In genomic region chr2:176725873-176726645, GRCh38 we compare ENCODE assay signal across 26 cellular contexts.
"Had no signal": no experiment of that assay in that cellular context is flagged by ENCODE, and none has a peak within 500 bp of the region (broad histone marks: within the 10 kb centered on the region; RNA-seq: fewer than 3 reads in every experiment).

No MANE protein-coding gene starts in this region.

- DNase-seq: activated CD4-positive, alpha-beta memory T cell treated with anti-CD3 and anti-CD28 coated beads, Interleukin-2, amount 10 ng/mL, durations not matched to agents 7 days and 5 days; activated CD4-positive, alpha-beta T cell treated with anti-CD3 and anti-CD28 coated beads for 1 hour; activated CD4-positive, alpha-beta T cell treated with anti-CD3 and anti-CD28 coated beads for 4 hours; activated CD4-positive, alpha-beta T cell treated with anti-CD3 and anti-CD28 coated beads, Interleukin-2, amount 10 ng/mL, durations not matched to agents 7 days and 5 days; activated CD4-positive, alpha-beta T cell treated with anti-CD3 and anti-CD28 coated beads, Interleukin-2, amount 50 U/mL, for 4 hours; activated CD8-positive, alpha-beta memory T cell treated with anti-CD3 and anti-CD28 coated beads for 24 hours; activated effector memory CD4-positive, alpha-beta T cell treated with Interleukin-2 at 50 U/mL for 16 hours; activated gamma-delta T cell treated with Interleukin-2 at 50 U/mL for 16 hours; activated naive CD4-positive, alpha-beta T cell treated with anti-CD3 and anti-CD28 coated beads, Interleukin-2, amount 50 U/mL, for 16 hours; activated naive CD4-positive, alpha-beta T cell treated with Interleukin-2 at 50 U/mL for 16 hours; activated T-cell treated with anti-CD3 and anti-CD28 coated beads, Interleukin-2, amount 50 U/mL, for 4 hours; amniotic stem cell; anterior cingulate cortex; brain microvascular endothelial cell; caudate nucleus; effector CD8-positive, alpha-beta T cell; foreskin fibroblast; head of caudate nucleus; T-helper 2 cell had no signal

- H3K36me3 ChIP-seq: brain microvascular endothelial cell had no signal

- H3K27me3 ChIP-seq: brain microvascular endothelial cell had no signal

- FAIRE-seq: astrocyte, colon, endometrium, frontal cortex had no signal

- ATAC-seq: activated T-cell treated with anti-CD3 and anti-CD28 coated beads, Interleukin-2, amount 50 U/mL, for 4 hours; activated T-helper 17 cell treated with anti-CD3 and anti-CD28 coated beads, Interleukin-2, amount 50 U/mL, for 72 hours; esophagus mucosa; WTC11 had no signal

- H3K27ac ChIP-seq: brain microvascular endothelial cell had no signal
